ENCODE assay signal across 10 cellular contexts in genomic region chr1:92949937-92950817, GRCh38. TPM values are rescaled to one million over a fixed set of nuclear protein-coding genes. Genes with fewer than 3 reads are reported as not detected.
DNase-seq lines count a peak whose midpoint lies in the region; ATAC-seq, FAIRE-seq and TF ChIP-seq lines count a peak whose summit lies in the region.
"Had no signal": no experiment of that assay in that cellular context is flagged by ENCODE, and none has a peak within 500 bp of the region (broad histone marks: within the 10 kb centered on the region; RNA-seq: fewer than 3 reads in every experiment).

No MANE protein-coding gene starts in this region.

- 58% methylated on average over 7 of the region's 7 CpGs for WGBS in K562 (ENCODE audit: insufficient coverage, low coverage, missing lambda C conversion rate)

- no peak for TF ChIP-seq CTCF in GM12864 (IDR thresholded peaks at IDR 0.05; ENCODE audit: low read depth, low read length, missing control alignments)
- TF ChIP-seq CTCF in K562 (IDR thresholded peaks at IDR 0.05 in 2 of 3, conservative IDR thresholded peaks at IDR 0.05 in 1 of 3; ENCODE audit: insufficient read depth in 2 of 3, low read depth in 1 of 3, low read length in 3 of 3): no peak

- H3K4me3 ChIP-seq in GM12864 (ENCODE audit: low read depth, low read length) (no peak overlapping the region; the same call in 1 of the 2 replicates), K562 (no peak overlapping the region)

- peaks cover 3 to 24% of the 10 kb centered on the region in 2 experiments; a peak in 4 of 5 replicates for H3K4me1 ChIP-seq in K562 (replicated peaks in 1 of 2; ENCODE audit: control insufficient read depth in 2 of 2, insufficient read depth in 2 of 2, low read length in 2 of 2)

- no peaks in the 10 kb centered on the region for H3K36me3 Mint-ChIP-seq in activated T-helper 17 cell treated with anti-CD3 and anti-CD28 coated beads, Interleukin-2, amount 50 U/mL, for 72 hours (ENCODE audit: low read depth)

- POLR2A ChIA-PET in K562 (lab: Yijun Ruan, JAX): interaction anchor here (0.6 to 1.1 kb wide), 4 partner anchors 12 to 118 kb away, joined by 3 to 4 read pairs (median 4); no protein-coding TSS in a partner anchor

- DNase-seq in GM12864 (ENCODE audit: low read depth): peak; percentile 51
- peak; percentile 17 for DNase-seq in HK-2 (ENCODE audit: unreplicated experiment)
- DNase-seq in K562 (ENCODE audit: extremely low read depth in 1 of 4, low spot score in 3 of 4): no peak
- DNase-seq in myocyte (ENCODE audit: low read depth): peak; percentile 45
- no peak for DNase-seq in activated CD4-positive, alpha-beta T cell treated with anti-CD3 and anti-CD28 coated beads, Interleukin-2, amount 50 U/mL, for 48 hours
- no peak for DNase-seq in NCI-H2081 treated with DMSO at 0.1 percent for 48 hours (lab: John Stamatoyannopoulos, UW)
- no peak for DNase-seq in left ventricle myocardium superior

- no peak overlapping the region for H3K4me2 ChIP-seq in K562 (ENCODE audit: insufficient read depth, low read length)

- H3K27ac Mint-ChIP-seq in activated T-helper 17 cell treated with anti-CD3 and anti-CD28 coated beads, Interleukin-2, amount 50 U/mL, for 72 hours: no peak overlapping the region
- H3K27ac Mint-ChIP-seq: T-helper 2 cell treated with Interferon-gamma antibody and Interleukin-4, amounts not matched to agents 5 μg/mL and 100 μg/mL, for 36 hours had no signal

- no peak for TF ChIP-seq POLR2A in K562 (conservative IDR thresholded peaks at IDR 0.05)

- H3K9me3 ChIP-seq in K562 (replicated peaks; ENCODE audit: control insufficient read depth, insufficient read depth, low read depth, low read length): no peaks in the 10 kb centered on the region

- no peak overlapping the region for H3K27ac ChIP-seq in K562 (ENCODE audit: extremely low read depth, low read depth, low read length)

- H3K27me3 ChIP-seq in K562 (ENCODE audit: control insufficient read depth in 2 of 2, insufficient read depth in 2 of 2, low read length in 2 of 2): no peaks in the 10 kb centered on the region

- intact Hi-C loops in K562 (cut with micrococcal nuclease): loop anchor here (5.0 kb wide), 2 partner anchors 42 to 48 kb away; no protein-coding TSS in a partner anchor
- intact Hi-C loops in left ventricle myocardium superior (cut with micrococcal nuclease): no loop called here

- no peaks in the 10 kb centered on the region for H3K36me3 ChIP-seq in K562 (ENCODE audit: control insufficient read depth, insufficient read depth, low read length)

- H4K20me1 ChIP-seq in K562 (replicated peaks; ENCODE audit: control insufficient read depth, insufficient read depth, low read length): no peaks in the 10 kb centered on the region

- no peaks in the 10 kb centered on the region for H3K27me3 Mint-ChIP-seq in activated T-helper 17 cell treated with anti-CD3 and anti-CD28 coated beads, Interleukin-2, amount 50 U/mL, for 72 hours

- peak overlapping the region; percentile 14 for H2AFZ ChIP-seq in K562 (ENCODE audit: low read depth, low read length)

- H3K9ac ChIP-seq in K562 (ENCODE audit: insufficient read depth in 1 of 2, low read depth in 2 of 2, low read length in 2 of 2): no peak overlapping the region

- no peak for TF ChIP-seq RAD21 in K562 (CRISPR knock-in tag; conservative IDR thresholded peaks at IDR 0.05 in 1 of 2, IDR thresholded peaks at IDR 0.05 in 1 of 2)

- no TSS peak for BruUV-seq in K562 (replicated peaks; lab: Mats Ljungman, UMichigan)

- ATAC-seq in K562: 0 out of 3 replicates have a peak, but pooled peaks have one; percentile 20
- ATAC-seq in left ventricle myocardium superior: no peak
- ATAC-seq in activated T-helper 17 cell treated with anti-CD3 and anti-CD28 coated beads, Interleukin-2, amount 50 U/mL, for 72 hours (replicated peaks): no peak

- CTCF ChIA-PET in K562 (lab: Yijun Ruan, JAX; ENCODE audit: low intra/inter-chr PET ratio): no interaction called here

- H3K79me2 ChIP-seq in K562 (ENCODE audit: control insufficient read depth, insufficient read depth, low read length): no peaks in the 10 kb centered on the region

- no peak overlapping the region for H3K4me3 Mint-ChIP-seq in activated T-helper 17 cell treated with anti-CD3 and anti-CD28 coated beads, Interleukin-2, amount 50 U/mL, for 72 hours
- H3K4me3 Mint-ChIP-seq: neural crest cell; T-helper 2 cell treated with Interferon-gamma antibody and Interleukin-4, amounts not matched to agents 5 μg/mL and 100 μg/mL, for 36 hours had no signal

- TF ChIP-seq EP300 in K562 (IDR thresholded peaks at IDR 0.05; ENCODE audit: low read length): no peak

- no peak for FAIRE-seq in K562 (lab: Jason Lieb, UNC)

- H3K9me1 ChIP-seq in K562 (ENCODE audit: control insufficient read depth, insufficient read depth, low read length): no peaks in the 10 kb centered on the region

- H3K9me3 Mint-ChIP-seq in activated T-helper 17 cell treated with anti-CD3 and anti-CD28 coated beads, Interleukin-2, amount 50 U/mL, for 72 hours: no peaks in the 10 kb centered on the region
- H3K9me3 Mint-ChIP-seq: neural crest cell; T-helper 2 cell treated with Interferon-gamma antibody and Interleukin-4, amounts not matched to agents 5 μg/mL and 100 μg/mL, for 36 hours had no signal

- peaks cover 23% of the 10 kb centered on the region for H3K4me1 Mint-ChIP-seq in activated T-helper 17 cell treated with anti-CD3 and anti-CD28 coated beads, Interleukin-2, amount 50 U/mL, for 72 hours
- H3K4me1 Mint-ChIP-seq: neural crest cell had no signal

- in situ Hi-C loops in K562 (cut with MboI): no loop called here

TF ChIP-seq in K562, 482 proteins besides CTCF, POLR2A, EP300 and RAD21:
- TF ChIP-seq JUNB (CRISPR knock-in tag; conservative IDR thresholded peaks at IDR 0.05): no peak
- peak; percentile 78 for TF ChIP-seq SPI1 (IDR thresholded peaks at IDR 0.05; ENCODE audit: borderline replicate concordance, low read depth, low read length)

RNA-seq across cellular contexts. Expression of gene DIPK1A, which starts 11.1 kb away (rescaled TPM):
- total RNA-seq in K562 (2011; cell fraction: chromatin; rRNA removed; ENCODE audit: low replicate concordance): 2.0 and 4.2 TPM in 2 replicates
- 1.5 and 1.7 TPM in 2 replicates for total RNA-seq in K562 (2011; cell fraction: nucleolus; rRNA removed)
- 3.3 and 4.8 TPM in 2 replicates for total RNA-seq in K562 (2011; cell fraction: nucleoplasm; rRNA removed)
- total RNA-seq in K562 (2014; rRNA removed) (0.54 and 0.69 TPM in 2 replicates), K562 (2014; rRNA removed; fragmentation: Illumina TruSeq; extraction: Trizol) (1.3 and 1.9 TPM in 2 replicates), K562 (2015; rRNA removed; fragmentation: Illumina TruSeq; extraction: Trizol) (1.1 and 1.2 TPM in 2 replicates), K562 (2021) (1.3 TPM in 2 replicates), myocyte (28.4 and 28.5 TPM in 2 replicates), left ventricle myocardium superior (7.3 TPM)
- polyA plus RNA-seq in K562 (2011; rRNA removed) (1.4 and 2.0 TPM in 2 replicates), K562 (2014; fragmentation: Illumina TruSeq; extraction: Trizol) (1.5 TPM in 2 replicates), K562 (2014; fragmentation: Nextera tagmentation; extraction: Ambion mirVana) (1 to 10 TPM; 2.4 to 2.5 TPM), K562 (2014; rRNA removed) (0.65 and 0.91 TPM in 2 replicates)
- polyA plus RNA-seq in K562 (2011; cell fraction: cytosol; rRNA removed): 0.19 and 0.84 TPM in 2 replicates
- 0.51 TPM in 2 replicates for polyA plus RNA-seq in K562 (2011; cell fraction: nucleus; rRNA removed)
- 2.6 and 3.5 TPM in 2 replicates for polyA plus RNA-seq in K562 (2012)
- polyA minus RNA-seq in K562 (2011; rRNA and poly(A)+ RNA removed): 2.1 and 2.7 TPM in 2 replicates
- polyA minus RNA-seq in K562 (2011; cell fraction: cytosol; rRNA and poly(A)+ RNA removed): 0.73 and 0.76 TPM in 2 replicates
- polyA minus RNA-seq in K562 (2011; cell fraction: nucleus; rRNA and poly(A)+ RNA removed): 0.56 and 0.67 TPM in 2 replicates
- polyA plus RNA-seq in myocyte (2012): 14.2 TPM
- 1 to 10 TPM; 6.5 to 8.6 TPM for total RNA-seq in activated T-helper 17 cell treated with anti-CD3 and anti-CD28 coated beads, Interleukin-2, amount 50 U/mL, for 72 hours

Comparison
In these comparisons a context has a peak if more than half of its experiments do, and no peak if none do; other contexts are left out.
1. DNase-seq: peak in GM12864 (single experiment), HK-2 (single experiment) and myocyte (single experiment); none in K562 (0 of 4), activated CD4-positive, alpha-beta T cell treated with anti-CD3 and anti-CD28 coated beads, Interleukin-2, amount 50 U/mL, for 48 hours (0 of 2), NCI-H2081 treated with DMSO at 0.1 percent for 48 hours (single experiment) and left ventricle myocardium superior (single experiment).